10 cellular contexts compared by ENCODE assay signal in genomic region chr17:42675984-42676423, GRCh38. TPM values are rescaled to one million over a fixed set of nuclear protein-coding genes. Genes with fewer than 3 reads are reported as not detected.
DNase-seq lines count a peak whose midpoint lies in the region; ATAC-seq, FAIRE-seq and TF ChIP-seq lines count a peak whose summit lies in the region.
"Had no signal": no experiment of that assay in that cellular context is flagged by ENCODE, and none has a peak within 500 bp of the region (broad histone marks: within the 10 kb centered on the region; RNA-seq: fewer than 3 reads in every experiment).

No MANE protein-coding gene starts in this region.

- peak; percentile 26; the same call in 1 of the 2 replicates for TF ChIP-seq CTCF in HepG2 (CRISPR knock-in tag; IDR thresholded peaks at IDR 0.05)

- H3K4me1 ChIP-seq in HepG2 (ENCODE audit: insufficient read depth, low read length) (peaks cover 39% of the 10 kb centered on the region), thymus (ENCODE audit: control insufficient read depth, insufficient read depth, low read length) (peaks cover 26% of the 10 kb centered on the region)

- intact Hi-C loops in HepG2 (cut with micrococcal nuclease; ENCODE audit: unreplicated experiment), result loop anchor here (1.0 kb wide), 1 partner anchor 58 kb away; no protein-coding TSS in a partner anchor

- H3K9me3 ChIP-seq in HepG2 (ENCODE audit: low read length) (no peaks in the 10 kb centered on the region), thymus (ENCODE audit: control insufficient read depth) (peaks cover 2% of the 10 kb centered on the region)

- no peaks in the 10 kb centered on the region; the same call in 1 of the 2 replicates for H4K20me1 ChIP-seq in HepG2 (ENCODE audit: insufficient read depth, low read length)

- CTCF ChIA-PET in HepG2 (lab: Yijun Ruan, JAX; ENCODE audit: low intra/inter-chr PET ratio, low total read pairs), result no interaction called here

- TF ChIP-seq RAD21 in HepG2 (CRISPR knock-in tag; IDR thresholded peaks at IDR 0.05), result no peak

- TF ChIP-seq POLR2A in HepG2 (IDR thresholded peaks at IDR 0.05; ENCODE audit: insufficient read depth in 1 of 2, low read depth in 2 of 2, low read length in 2 of 2) (no peak), GM12891 (IDR thresholded peaks at IDR 0.05; ENCODE audit: low read depth, low read length) (no peak)

- peaks cover 22% of the 10 kb centered on the region for H3K79me2 ChIP-seq in HepG2 (ENCODE audit: insufficient read depth, low read length)

- POLR2A ChIA-PET in HepG2 (lab: Yijun Ruan, JAX), result interaction anchor here (0.8 to 6.3 kb wide), 14 partner anchors 8 to 692 kb away, joined by 3 to 65 read pairs (median 6); partner anchors contain the start of genes COA3, COASY, NAGLU and PSMC3IP

- peak overlapping the region; percentile 99 for H3K4me2 ChIP-seq in HepG2 (ENCODE audit: low read depth, low read length)

- peak overlapping the region; percentile 82 for H3K27ac ChIP-seq in caudate nucleus (ENCODE audit: low read depth, low read length)
- H3K27ac ChIP-seq in HepG2 (ENCODE audit: extremely low read length, insufficient read depth, low read length), result peak overlapping the region; percentile 73
- H3K27ac ChIP-seq in thymus (ENCODE audit: low read depth), result peak overlapping the region; percentile 49

- no peaks in the 10 kb centered on the region for H3K27me3 ChIP-seq in HepG2 (ENCODE audit: control insufficient read depth in 1 of 2, insufficient read depth in 2 of 2, low read length in 2 of 2)
- H3K27me3 ChIP-seq in thymus (ENCODE audit: control insufficient read depth, insufficient read depth), result peaks cover 56% of the 10 kb centered on the region

- TSS peak; percentile 47 for BruUV-seq in HepG2 (replicated peaks; lab: Mats Ljungman, UMichigan)

- H3K9ac ChIP-seq in HepG2 (ENCODE audit: insufficient read depth, low read depth, low read length), result peak overlapping the region; percentile 82

- TF ChIP-seq EP300 in HepG2 (IDR thresholded peaks at IDR 0.05; ENCODE audit: low read depth in 2 of 2, low read length in 2 of 2), result no peak
- TF ChIP-seq EP300 in HepG2 (CRISPR knock-in tag; IDR thresholded peaks at IDR 0.05; ENCODE audit: borderline replicate concordance), result no peak

- H3K36me3 ChIP-seq in HepG2 (replicated peaks in 1 of 2; ENCODE audit: control insufficient read depth in 1 of 2, insufficient read depth in 2 of 2, low read length in 2 of 2) (peaks cover 7 to 28% of the 10 kb centered on the region in 2 experiments), thymus (ENCODE audit: control insufficient read depth, insufficient read depth) (no peaks in the 10 kb centered on the region)

- peak; percentile 57 for DNase-seq in NCI-H146 (lab: John Stamatoyannopoulos, UW)
- no peak for DNase-seq in NCI-H146 treated with DMSO at 0.1 percent for 48 hours (lab: John Stamatoyannopoulos, UW; ENCODE audit: unreplicated experiment)
- DNase-seq in NCI-H69 (lab: John Stamatoyannopoulos, UW), result peak; percentile 89
- peak in 4 of 61 donors; percentile 24 to 41 (median 35) for DNase-seq in caudate nucleus (lab: John Stamatoyannopoulos, UW)
- DNase-seq in HepG2 (ENCODE audit: low spot score), result no peak
- DNase-seq in GM12891 (ENCODE audit: insufficient read length, low spot score), result no peak
- DNase-seq in pons (ENCODE audit: low spot score), result no peak

- no peak overlapping the region for H2AFZ ChIP-seq in HepG2 (ENCODE audit: low read length)

- in situ Hi-C loops in HepG2 (cut with HindIII; ENCODE audit: extremely low pct_ligation_motif_present, low pct_unique_long_range_greater_than_20kb), result no loop called here

- FAIRE-seq in HepG2 (lab: Jason Lieb, UNC) (no peak), GM12891 (lab: Jason Lieb, UNC) (no peak)
- FAIRE-seq: colon, G401.6 had no signal

- 1% methylated on average over 20 of the region's 41 CpGs for WGBS in HepG2 (ENCODE audit: low lambda C conversion rate)
- WGBS in thymus, result 1% methylated on average over 41 of the region's 41 CpGs

- H3K4me3 ChIP-seq in HepG2 (replicated peaks in 1 of 3; ENCODE audit: insufficient read depth in 1 of 3, low read depth in 2 of 3, low read length in 3 of 3), result peak overlapping the region; percentile 69 to 99 (median 83)
- H3K4me3 ChIP-seq in thymus (ENCODE audit: low read length), result peak overlapping the region; percentile 80

- ATAC-seq in HepG2, result peak; percentile 3

RNA-seq across cellular contexts. Expression of gene PLEKHH3, which starts 0.8 kb away (rescaled TPM):
- total RNA-seq in HepG2 (2016; rRNA removed; fragmentation: Illumina TruSeq; extraction: Trizol), result 9.3 and 19.9 TPM in 2 replicates
- 2.9 and 5.1 TPM in 2 replicates for total RNA-seq in HepG2 (2016; cell fraction: cytosol; rRNA removed; fragmentation: Illumina TruSeq; extraction: Trizol; ENCODE audit: low read depth)
- 10.2 and 18.9 TPM in 2 replicates for total RNA-seq in HepG2 (2016; cell fraction: insoluble cytoplasmic fraction; rRNA removed; fragmentation: Illumina TruSeq; extraction: Trizol)
- total RNA-seq in HepG2 (2016; cell fraction: membrane; rRNA removed; fragmentation: Illumina TruSeq; extraction: Trizol), result 8.9 and 10.3 TPM in 2 replicates
- 10.2 and 14.4 TPM in 2 replicates for total RNA-seq in HepG2 (2016; cell fraction: nucleus; rRNA removed; fragmentation: Illumina TruSeq; extraction: Trizol)
- polyA plus RNA-seq in HepG2 (2011; rRNA removed) (6.0 and 7.5 TPM in 2 replicates), thymus (20.3 TPM)
- polyA plus RNA-seq in HepG2 (2011; cell fraction: cytosol; rRNA removed), result 3.4 and 6.4 TPM in 2 replicates
- 38.3 and 39.7 TPM in 2 replicates for polyA plus RNA-seq in HepG2 (2011; cell fraction: nucleus; rRNA removed)
- 7.4 and 10.5 TPM in 2 replicates for polyA plus RNA-seq in HepG2 (2012)
- polyA plus RNA-seq in HepG2 (2016; cell fraction: cytosol; fragmentation: Illumina TruSeq; extraction: Trizol; ENCODE audit: low read depth), result 2.3 and 2.4 TPM in 2 replicates
- polyA plus RNA-seq in HepG2 (2016; cell fraction: insoluble cytoplasmic fraction; fragmentation: Illumina TruSeq; extraction: Trizol; ENCODE audit: low read depth), result 8.9 and 12.6 TPM in 2 replicates
- polyA plus RNA-seq in HepG2 (2016; cell fraction: membrane; fragmentation: Illumina TruSeq; extraction: Trizol; ENCODE audit: low read depth), result 5.4 and 5.8 TPM in 2 replicates
- polyA plus RNA-seq in HepG2 (2016; cell fraction: nucleus; fragmentation: Illumina TruSeq; extraction: Trizol; ENCODE audit: insufficient read depth, low read depth), result 31.7 and 34.0 TPM in 2 replicates
- polyA minus RNA-seq in HepG2 (2011; rRNA and poly(A)+ RNA removed; ENCODE audit: low replicate concordance), result 7.4 and 8.5 TPM in 2 replicates
- 5.2 and 7.6 TPM in 2 replicates for polyA minus RNA-seq in HepG2 (2011; cell fraction: cytosol; rRNA and poly(A)+ RNA removed)
- polyA minus RNA-seq in HepG2 (2011; cell fraction: nucleus; rRNA and poly(A)+ RNA removed), result 6.4 and 7.6 TPM in 2 replicates
- 18.3 TPM for polyA plus RNA-seq in GM12891 (2012; ENCODE audit: low read depth, missing spikeins)

RNA-seq across cellular contexts. Expression of gene CCR10, which starts 5.6 kb away (rescaled TPM):
- 0.20 and 0.29 TPM in 2 replicates for total RNA-seq in HepG2 (2016; rRNA removed; fragmentation: Illumina TruSeq; extraction: Trizol)
- 0.10 and 0.26 TPM in 2 replicates for total RNA-seq in HepG2 (2016; cell fraction: cytosol; rRNA removed; fragmentation: Illumina TruSeq; extraction: Trizol; ENCODE audit: low read depth)
- 0.15 and 0.48 TPM in 2 replicates for total RNA-seq in HepG2 (2016; cell fraction: insoluble cytoplasmic fraction; rRNA removed; fragmentation: Illumina TruSeq; extraction: Trizol)
- total RNA-seq in HepG2 (2016; cell fraction: membrane; rRNA removed; fragmentation: Illumina TruSeq; extraction: Trizol), result 0.24 and 0.37 TPM in 2 replicates
- 0.38 and 0.47 TPM in 2 replicates for total RNA-seq in HepG2 (2016; cell fraction: nucleus; rRNA removed; fragmentation: Illumina TruSeq; extraction: Trizol)
- polyA plus RNA-seq in HepG2 (2011; rRNA removed), result 0.54 and 0.63 TPM in 2 replicates
- 0.69 and 0.85 TPM in 2 replicates for polyA plus RNA-seq in HepG2 (2011; cell fraction: cytosol; rRNA removed)
- polyA plus RNA-seq in HepG2 (2011; cell fraction: nucleus; rRNA removed), result 6.7 and 9.2 TPM in 2 replicates
- polyA plus RNA-seq in HepG2 (2012), result 1.1 TPM in 2 replicates
- 0.08 and 0.14 TPM in 2 replicates for polyA plus RNA-seq in HepG2 (2016; cell fraction: cytosol; fragmentation: Illumina TruSeq; extraction: Trizol; ENCODE audit: low read depth)
- 0.19 TPM in 1 of 2 replicates, not detected in the other for polyA plus RNA-seq in HepG2 (2016; cell fraction: insoluble cytoplasmic fraction; fragmentation: Illumina TruSeq; extraction: Trizol; ENCODE audit: low read depth)
- polyA plus RNA-seq in HepG2 (2016; cell fraction: membrane; fragmentation: Illumina TruSeq; extraction: Trizol; ENCODE audit: low read depth), result 0.13 TPM in 1 of 2 replicates, not detected in the other
- 1.4 and 2.1 TPM in 2 replicates for polyA plus RNA-seq in HepG2 (2016; cell fraction: nucleus; fragmentation: Illumina TruSeq; extraction: Trizol; ENCODE audit: insufficient read depth, low read depth)
- polyA minus RNA-seq in HepG2 (2011; rRNA and poly(A)+ RNA removed; ENCODE audit: low replicate concordance), result 0.19 and 0.62 TPM in 2 replicates
- 0.40 and 0.62 TPM in 2 replicates for polyA minus RNA-seq in HepG2 (2011; cell fraction: cytosol; rRNA and poly(A)+ RNA removed)
- polyA minus RNA-seq in HepG2 (2011; cell fraction: nucleus; rRNA and poly(A)+ RNA removed), result 0.77 and 0.87 TPM in 2 replicates
- polyA plus RNA-seq in thymus, result 1.2 TPM
- 16.2 TPM for polyA plus RNA-seq in GM12891 (2012; ENCODE audit: low read depth, missing spikeins)

RNA-seq across cellular contexts. Expression of gene CNTNAP1, which starts 6.3 kb away (rescaled TPM):
- total RNA-seq in HepG2 (2016; rRNA removed; fragmentation: Illumina TruSeq; extraction: Trizol), result 1.2 and 4.5 TPM in 2 replicates
- 1.7 TPM in 2 replicates for total RNA-seq in HepG2 (2016; cell fraction: cytosol; rRNA removed; fragmentation: Illumina TruSeq; extraction: Trizol; ENCODE audit: low read depth)
- 1.4 and 4.9 TPM in 2 replicates for total RNA-seq in HepG2 (2016; cell fraction: insoluble cytoplasmic fraction; rRNA removed; fragmentation: Illumina TruSeq; extraction: Trizol)
- total RNA-seq in HepG2 (2016; cell fraction: membrane; rRNA removed; fragmentation: Illumina TruSeq; extraction: Trizol), result 1.1 and 1.5 TPM in 2 replicates
- 4.9 and 6.9 TPM in 2 replicates for total RNA-seq in HepG2 (2016; cell fraction: nucleus; rRNA removed; fragmentation: Illumina TruSeq; extraction: Trizol)
- polyA plus RNA-seq in HepG2 (2011; rRNA removed) (7.7 and 10.7 TPM in 2 replicates), thymus (2.1 TPM)
- 4.1 and 4.4 TPM in 2 replicates for polyA plus RNA-seq in HepG2 (2011; cell fraction: cytosol; rRNA removed)
- polyA plus RNA-seq in HepG2 (2011; cell fraction: nucleus; rRNA removed), result 62.6 and 69.7 TPM in 2 replicates
- polyA plus RNA-seq in HepG2 (2012), result 9.2 and 13.1 TPM in 2 replicates
- polyA plus RNA-seq in HepG2 (2016; cell fraction: cytosol; fragmentation: Illumina TruSeq; extraction: Trizol; ENCODE audit: low read depth), result 0.15 and 0.23 TPM in 2 replicates
- 1.1 and 1.6 TPM in 2 replicates for polyA plus RNA-seq in HepG2 (2016; cell fraction: insoluble cytoplasmic fraction; fragmentation: Illumina TruSeq; extraction: Trizol; ENCODE audit: low read depth)
- polyA plus RNA-seq in HepG2 (2016; cell fraction: membrane; fragmentation: Illumina TruSeq; extraction: Trizol; ENCODE audit: low read depth), result 0.47 and 0.51 TPM in 2 replicates
- 19.8 and 23.5 TPM in 2 replicates for polyA plus RNA-seq in HepG2 (2016; cell fraction: nucleus; fragmentation: Illumina TruSeq; extraction: Trizol; ENCODE audit: insufficient read depth, low read depth)
- 2.2 and 13.9 TPM in 2 replicates for polyA minus RNA-seq in HepG2 (2011; rRNA and poly(A)+ RNA removed; ENCODE audit: low replicate concordance)
- polyA minus RNA-seq in HepG2 (2011; cell fraction: cytosol; rRNA and poly(A)+ RNA removed), result 8.8 TPM in 2 replicates
- polyA minus RNA-seq in HepG2 (2011; cell fraction: nucleus; rRNA and poly(A)+ RNA removed), result 12.2 and 13.8 TPM in 2 replicates
- polyA plus RNA-seq in GM12891 (2012; ENCODE audit: low read depth, missing spikeins), result 21.7 TPM

RNA-seq across cellular contexts. Expression of gene TUBG2, which starts 16.9 kb away (rescaled TPM):
- total RNA-seq in HepG2 (2016; rRNA removed; fragmentation: Illumina TruSeq; extraction: Trizol), result 6.6 and 16.0 TPM in 2 replicates
- total RNA-seq in HepG2 (2016; cell fraction: cytosol; rRNA removed; fragmentation: Illumina TruSeq; extraction: Trizol; ENCODE audit: low read depth), result 6.2 and 7.8 TPM in 2 replicates
- total RNA-seq in HepG2 (2016; cell fraction: insoluble cytoplasmic fraction; rRNA removed; fragmentation: Illumina TruSeq; extraction: Trizol), result 5.9 and 16.8 TPM in 2 replicates
- total RNA-seq in HepG2 (2016; cell fraction: membrane; rRNA removed; fragmentation: Illumina TruSeq; extraction: Trizol), result 10.7 and 11.2 TPM in 2 replicates
- 22.8 and 25.9 TPM in 2 replicates for total RNA-seq in HepG2 (2016; cell fraction: nucleus; rRNA removed; fragmentation: Illumina TruSeq; extraction: Trizol)
- polyA plus RNA-seq in HepG2 (2011; rRNA removed) (42.3 and 48.3 TPM in 2 replicates), thymus (11.3 TPM)
- polyA plus RNA-seq in HepG2 (2011; cell fraction: cytosol; rRNA removed), result 26.1 and 26.6 TPM in 2 replicates
- polyA plus RNA-seq in HepG2 (2011; cell fraction: nucleus; rRNA removed), result 251 and 257 TPM in 2 replicates
- polyA plus RNA-seq in HepG2 (2012), result 33.9 and 38.4 TPM in 2 replicates
- 10.7 and 13.2 TPM in 2 replicates for polyA plus RNA-seq in HepG2 (2016; cell fraction: cytosol; fragmentation: Illumina TruSeq; extraction: Trizol; ENCODE audit: low read depth)
- polyA plus RNA-seq in HepG2 (2016; cell fraction: insoluble cytoplasmic fraction; fragmentation: Illumina TruSeq; extraction: Trizol; ENCODE audit: low read depth), result 13.2 and 18.2 TPM in 2 replicates
- 19.9 and 20.4 TPM in 2 replicates for polyA plus RNA-seq in HepG2 (2016; cell fraction: membrane; fragmentation: Illumina TruSeq; extraction: Trizol; ENCODE audit: low read depth)
- polyA plus RNA-seq in HepG2 (2016; cell fraction: nucleus; fragmentation: Illumina TruSeq; extraction: Trizol; ENCODE audit: insufficient read depth, low read depth), result 85.4 and 93.9 TPM in 2 replicates
- polyA minus RNA-seq in HepG2 (2011; rRNA and poly(A)+ RNA removed; ENCODE audit: low replicate concordance), result 4.8 and 24.0 TPM in 2 replicates
- polyA minus RNA-seq in HepG2 (2011; cell fraction: cytosol; rRNA and poly(A)+ RNA removed), result 8.4 and 8.6 TPM in 2 replicates
- 41.6 and 47.0 TPM in 2 replicates for polyA minus RNA-seq in HepG2 (2011; cell fraction: nucleus; rRNA and poly(A)+ RNA removed)
- polyA plus RNA-seq in GM12891 (2012; ENCODE audit: low read depth, missing spikeins), result 11.5 TPM

Comparison
In these comparisons a context has a peak if more than half of its experiments do, and no peak if none do; other contexts are left out.
1. DNase-seq: peak in NCI-H146 (single experiment) and NCI-H69 (single experiment); none in NCI-H146 treated with DMSO at 0.1 percent for 48 hours (single experiment), HepG2 (single experiment), GM12891 (single experiment) and pons (single experiment).
2. Peak in every context shown above with its lines, with median percentiles within 50 percentile points of each other: H3K27ac ChIP-seq.